ENCODE assay signal across 33 cellular contexts in the genomic region with DNA sequence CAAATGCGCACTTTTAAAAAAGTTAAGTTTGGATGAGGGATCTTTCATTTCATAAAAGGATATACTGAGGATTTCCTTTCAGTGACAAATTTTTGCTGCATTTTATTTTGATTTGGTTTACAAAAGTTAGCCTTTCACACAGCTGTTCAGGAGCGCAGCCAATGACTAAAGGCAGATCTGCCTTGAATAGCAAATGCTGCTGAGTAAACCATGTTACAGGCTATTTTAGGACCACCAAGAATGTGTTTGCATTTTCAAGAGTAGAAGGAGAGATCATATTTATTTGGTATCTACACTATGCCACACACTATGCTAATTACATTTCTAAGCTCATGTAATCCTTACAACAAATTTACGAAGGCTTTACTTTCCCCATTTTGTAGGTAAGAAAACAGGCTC.
"Had no signal": no experiment of that assay in that cellular context is flagged by ENCODE, and none has a peak within 500 bp of the region (broad histone marks: within the 10 kb centered on the region; RNA-seq: fewer than 3 reads in every experiment).

No MANE protein-coding gene starts in this region.

- H3K4me1 ChIP-seq: adrenal gland had no signal

- H3K36me3 ChIP-seq: adrenal gland had no signal

- H2AFZ ChIP-seq: PC-9 had no signal

- H3K4me3 ChIP-seq: adrenal gland, K562, PC-9 had no signal

- H3K27me3 ChIP-seq: adrenal gland had no signal

- H3K4me2 ChIP-seq: PC-9 had no signal

- DNase-seq: activated B cell treated with CpG ODN at 0.5 μM for 24 hours; activated CD4-positive, alpha-beta memory T cell treated with anti-CD3 and anti-CD28 coated beads for 36 hours; activated CD4-positive, alpha-beta T cell treated with anti-CD3 and anti-CD28 coated beads for 4 hours; activated CD4-positive, alpha-beta T cell treated with anti-CD3 and anti-CD28 coated beads, Interleukin-2, amount 50 U/mL, for 1 hour; activated CD4-positive, CD25-positive, alpha-beta regulatory T cell treated with anti-CD3 and anti-CD28 coated beads, Interleukin-2, amount 50 U/mL, for 72 hours; activated CD8-positive, alpha-beta memory T cell treated with anti-CD3 and anti-CD28 coated beads, Interleukin-2, amount 50 U/mL, for 4 hours; activated effector memory CD4-positive, alpha-beta T cell treated with anti-CD3 and anti-CD28 coated beads, Interleukin-2, amount 50 U/mL, for 16 hours; activated naive CD4-positive, alpha-beta T cell treated with Interleukin-2 at 50 U/mL for 16 hours; activated T-cell treated with anti-CD3 and anti-CD28 coated beads, Interleukin-2, amount 50 U/mL, for 48 hours; adrenal gland; central memory CD4-positive, alpha-beta T cell; MM.1S; MV-4-11; NCI-H1092; NCI-H1436 treated with DMSO at 0.1 percent for 48 hours; NCI-H1694 treated with DMSO at 0.1 percent for 48 hours; NCI-H2029; NCI-H2171; NCI-H510A; NCI-H526; NCI-H748 treated with DMSO at 0.1 percent for 48 hours; PC-9; SIG-M5; SW 1271; T-helper 1 cell; T-helper 2 cell; T-helper 9 cell had no signal

- H3K9me3 ChIP-seq: adrenal gland had no signal

- H3K27ac ChIP-seq: adrenal gland, PC-9, RWPE1, VCaP had no signal

- ATAC-seq: activated naive CD4-positive, alpha-beta T cell treated with anti-CD3 and anti-CD28 coated beads, Interleukin-2, amount 50 U/mL, for 72 hours; activated T-helper 17 cell treated with anti-CD3 and anti-CD28 coated beads, Interleukin-2, amount 50 U/mL, for 72 hours; K562; Right ventricle myocardium inferior had no signal
